Comparison of ENCODE assay signal across 1 cellular context in the genomic region with DNA sequence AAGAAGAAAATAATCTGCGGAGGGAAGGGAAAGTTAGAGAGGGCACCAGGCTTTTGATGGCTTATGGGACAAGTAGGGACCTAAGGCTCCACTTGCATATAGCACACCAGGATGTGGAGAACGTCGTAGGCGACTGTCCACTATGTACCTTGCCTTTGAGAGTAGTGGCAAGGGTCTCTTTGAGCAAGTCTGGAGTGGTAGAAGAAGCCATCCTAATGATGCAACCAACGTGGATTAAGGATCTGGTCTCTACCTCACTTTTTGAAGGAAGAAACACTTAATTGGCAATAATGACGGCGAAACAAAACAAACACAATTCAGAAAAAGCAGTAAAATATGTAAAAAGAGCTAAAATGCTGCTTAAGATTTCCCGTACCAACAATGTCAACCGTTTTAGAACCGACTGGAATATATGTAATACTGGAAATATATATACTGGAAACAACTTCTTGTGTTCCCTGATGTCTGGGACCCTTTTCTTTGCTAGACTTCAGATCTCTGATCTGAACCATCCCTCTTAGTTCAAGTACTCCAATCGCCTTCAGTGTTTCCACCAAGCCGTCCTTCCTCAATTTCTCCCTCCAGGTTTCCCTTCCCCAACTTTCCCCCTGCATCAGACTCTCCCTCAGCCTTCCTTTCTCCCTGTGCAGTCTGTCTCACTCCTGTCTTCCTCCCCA.
TF ChIP-seq lines count a peak whose summit lies in the region.

No MANE protein-coding gene starts in this region.

TF ChIP-seq in HEK293, 187 proteins besides CTCF, POLR2A, EP300 and RAD21 (continued from another document and continues in another):
- TF ChIP-seq ZNF645 (tag by site-specific recombination; IDR thresholded peaks at IDR 0.05) = no peak
- TF ChIP-seq, protein P1, sequence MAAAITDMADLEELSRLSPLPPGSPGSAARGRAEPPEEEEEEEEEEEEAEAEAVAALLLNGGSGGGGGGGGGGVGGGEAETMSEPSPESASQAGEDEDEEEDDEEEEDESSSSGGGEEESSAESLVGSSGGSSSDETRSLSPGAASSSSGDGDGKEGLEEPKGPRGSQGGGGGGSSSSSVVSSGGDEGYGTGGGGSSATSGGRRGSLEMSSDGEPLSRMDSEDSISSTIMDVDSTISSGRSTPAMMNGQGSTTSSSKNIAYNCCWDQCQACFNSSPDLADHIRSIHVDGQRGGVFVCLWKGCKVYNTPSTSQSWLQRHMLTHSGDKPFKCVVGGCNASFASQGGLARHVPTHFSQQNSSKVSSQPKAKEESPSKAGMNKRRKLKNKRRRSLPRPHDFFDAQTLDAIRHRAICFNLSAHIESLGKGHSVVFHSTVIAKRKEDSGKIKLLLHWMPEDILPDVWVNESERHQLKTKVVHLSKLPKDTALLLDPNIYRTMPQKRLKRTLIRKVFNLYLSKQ (tag by site-specific recombination; IDR thresholded peaks at IDR 0.05; ENCODE audit: borderline replicate concordance) = no peak
- TF ChIP-seq KLF10 (tag by site-specific recombination; IDR thresholded peaks at IDR 0.05) = no peak
- no peak for TF ChIP-seq ZNF621 (tag by site-specific recombination; IDR thresholded peaks at IDR 0.05)
- no peak for TF ChIP-seq ZNF19 (tag by site-specific recombination; IDR thresholded peaks at IDR 0.05; ENCODE audit: low read depth)
- TF ChIP-seq ZNF596 (tag by site-specific recombination; IDR thresholded peaks at IDR 0.05) = no peak
- TF ChIP-seq ZNF202 (tag by site-specific recombination; IDR thresholded peaks at IDR 0.05; ENCODE audit: borderline replicate concordance) = no peak
- no peak for TF ChIP-seq ZNF664 (tag by site-specific recombination; IDR thresholded peaks at IDR 0.05)
- no peak for TF ChIP-seq ZNF354C (tag by site-specific recombination; IDR thresholded peaks at IDR 0.05; ENCODE audit: borderline replicate concordance, low read depth)
- no peak for TF ChIP-seq ZNF518A (tag by site-specific recombination; conservative IDR thresholded peaks at IDR 0.05; ENCODE audit: low read depth)
- TF ChIP-seq IKZF3 (tag by site-specific recombination; IDR thresholded peaks at IDR 0.05) = 0 out of 2 replicates have a peak, but pooled peaks have one; percentile 47
- TF ChIP-seq ZNF404 (tag by site-specific recombination; IDR thresholded peaks at IDR 0.05) = no peak
- no peak for TF ChIP-seq SP3 (tag by site-specific recombination; IDR thresholded peaks at IDR 0.05)
- 0 out of 2 replicates have a peak, but pooled peaks have one; percentile 38 for TF ChIP-seq ZNF121 (tag by site-specific recombination; IDR thresholded peaks at IDR 0.05)
- TF ChIP-seq ZNF223 (tag by site-specific recombination; IDR thresholded peaks at IDR 0.05) = no peak
- TF ChIP-seq ZBTB11 (tag by site-specific recombination; conservative IDR thresholded peaks at IDR 0.05; ENCODE audit: low read depth) = 0 out of 2 replicates have a peak, but pooled peaks have one; percentile 45
- no peak for TF ChIP-seq ZNF24 (tag by site-specific recombination; IDR thresholded peaks at IDR 0.05)
- no peak for TF ChIP-seq ZNF140 (tag by site-specific recombination; IDR thresholded peaks at IDR 0.05)
- 0 out of 2 replicates have a peak, but pooled peaks have one; percentile 21 for TF ChIP-seq ZNF777 (tag by site-specific recombination; IDR thresholded peaks at IDR 0.05; ENCODE audit: borderline replicate concordance)
- no peak for TF ChIP-seq ZNF10 (tag by site-specific recombination; IDR thresholded peaks at IDR 0.05)
- no peak for TF ChIP-seq RBAK (tag by site-specific recombination; IDR thresholded peaks at IDR 0.05)
- TF ChIP-seq ZNF48 (tag by site-specific recombination; IDR thresholded peaks at IDR 0.05) = no peak
- TF ChIP-seq, protein P2, sequence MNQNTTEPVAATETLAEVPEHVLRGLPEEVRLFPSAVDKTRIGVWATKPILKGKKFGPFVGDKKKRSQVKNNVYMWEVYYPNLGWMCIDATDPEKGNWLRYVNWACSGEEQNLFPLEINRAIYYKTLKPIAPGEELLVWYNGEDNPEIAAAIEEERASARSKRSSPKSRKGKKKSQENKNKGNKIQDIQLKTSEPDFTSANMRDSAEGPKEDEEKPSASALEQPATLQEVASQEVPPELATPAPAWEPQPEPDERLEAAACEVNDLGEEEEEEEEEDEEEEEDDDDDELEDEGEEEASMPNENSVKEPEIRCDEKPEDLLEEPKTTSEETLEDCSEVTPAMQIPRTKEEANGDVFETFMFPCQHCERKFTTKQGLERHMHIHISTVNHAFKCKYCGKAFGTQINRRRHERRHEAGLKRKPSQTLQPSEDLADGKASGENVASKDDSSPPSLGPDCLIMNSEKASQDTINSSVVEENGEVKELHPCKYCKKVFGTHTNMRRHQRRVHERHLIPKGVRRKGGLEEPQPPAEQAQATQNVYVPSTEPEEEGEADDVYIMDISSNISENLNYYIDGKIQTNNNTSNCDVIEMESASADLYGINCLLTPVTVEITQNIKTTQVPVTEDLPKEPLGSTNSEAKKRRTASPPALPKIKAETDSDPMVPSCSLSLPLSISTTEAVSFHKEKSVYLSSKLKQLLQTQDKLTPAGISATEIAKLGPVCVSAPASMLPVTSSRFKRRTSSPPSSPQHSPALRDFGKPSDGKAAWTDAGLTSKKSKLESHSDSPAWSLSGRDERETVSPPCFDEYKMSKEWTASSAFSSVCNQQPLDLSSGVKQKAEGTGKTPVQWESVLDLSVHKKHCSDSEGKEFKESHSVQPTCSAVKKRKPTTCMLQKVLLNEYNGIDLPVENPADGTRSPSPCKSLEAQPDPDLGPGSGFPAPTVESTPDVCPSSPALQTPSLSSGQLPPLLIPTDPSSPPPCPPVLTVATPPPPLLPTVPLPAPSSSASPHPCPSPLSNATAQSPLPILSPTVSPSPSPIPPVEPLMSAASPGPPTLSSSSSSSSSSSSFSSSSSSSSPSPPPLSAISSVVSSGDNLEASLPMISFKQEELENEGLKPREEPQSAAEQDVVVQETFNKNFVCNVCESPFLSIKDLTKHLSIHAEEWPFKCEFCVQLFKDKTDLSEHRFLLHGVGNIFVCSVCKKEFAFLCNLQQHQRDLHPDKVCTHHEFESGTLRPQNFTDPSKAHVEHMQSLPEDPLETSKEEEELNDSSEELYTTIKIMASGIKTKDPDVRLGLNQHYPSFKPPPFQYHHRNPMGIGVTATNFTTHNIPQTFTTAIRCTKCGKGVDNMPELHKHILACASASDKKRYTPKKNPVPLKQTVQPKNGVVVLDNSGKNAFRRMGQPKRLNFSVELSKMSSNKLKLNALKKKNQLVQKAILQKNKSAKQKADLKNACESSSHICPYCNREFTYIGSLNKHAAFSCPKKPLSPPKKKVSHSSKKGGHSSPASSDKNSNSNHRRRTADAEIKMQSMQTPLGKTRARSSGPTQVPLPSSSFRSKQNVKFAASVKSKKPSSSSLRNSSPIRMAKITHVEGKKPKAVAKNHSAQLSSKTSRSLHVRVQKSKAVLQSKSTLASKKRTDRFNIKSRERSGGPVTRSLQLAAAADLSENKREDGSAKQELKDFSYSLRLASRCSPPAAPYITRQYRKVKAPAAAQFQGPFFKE (tag by site-specific recombination; IDR thresholded peaks at IDR 0.05; ENCODE audit: borderline replicate concordance) = no peak
- peak; percentile 69; the same call in 1 of the 2 replicates for TF ChIP-seq TRIM28 (IDR thresholded peaks at IDR 0.05; ENCODE audit: borderline replicate concordance, low read length)
- no peak for TF ChIP-seq ZNF747 (tag by site-specific recombination; IDR thresholded peaks at IDR 0.05)
- no peak for TF ChIP-seq ZNF530 (tag by site-specific recombination; IDR thresholded peaks at IDR 0.05; ENCODE audit: low read depth)
- TF ChIP-seq, protein P3, sequence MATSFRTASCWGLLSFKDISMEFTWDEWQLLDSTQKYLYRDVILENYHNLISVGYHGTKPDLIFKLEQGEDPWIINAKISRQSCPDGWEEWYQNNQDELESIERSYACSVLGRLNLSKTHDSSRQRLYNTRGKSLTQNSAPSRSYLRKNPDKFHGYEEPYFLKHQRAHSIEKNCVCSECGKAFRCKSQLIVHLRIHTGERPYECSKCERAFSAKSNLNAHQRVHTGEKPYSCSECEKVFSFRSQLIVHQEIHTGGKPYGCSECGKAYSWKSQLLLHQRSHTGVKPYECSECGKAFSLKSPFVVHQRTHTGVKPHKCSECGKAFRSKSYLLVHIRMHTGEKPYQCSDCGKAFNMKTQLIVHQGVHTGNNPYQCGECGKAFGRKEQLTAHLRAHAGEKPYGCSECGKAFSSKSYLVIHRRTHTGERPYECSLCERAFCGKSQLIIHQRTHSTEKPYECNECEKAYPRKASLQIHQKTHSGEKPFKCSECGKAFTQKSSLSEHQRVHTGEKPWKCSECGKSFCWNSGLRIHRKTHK (tag by site-specific recombination; IDR thresholded peaks at IDR 0.05) = no peak
- TF ChIP-seq ZNF561 (tag by site-specific recombination; IDR thresholded peaks at IDR 0.05; ENCODE audit: borderline replicate concordance) = no peak
- TF ChIP-seq ZNF707 (tag by site-specific recombination; IDR thresholded peaks at IDR 0.05) = no peak
- TF ChIP-seq, protein P4, sequence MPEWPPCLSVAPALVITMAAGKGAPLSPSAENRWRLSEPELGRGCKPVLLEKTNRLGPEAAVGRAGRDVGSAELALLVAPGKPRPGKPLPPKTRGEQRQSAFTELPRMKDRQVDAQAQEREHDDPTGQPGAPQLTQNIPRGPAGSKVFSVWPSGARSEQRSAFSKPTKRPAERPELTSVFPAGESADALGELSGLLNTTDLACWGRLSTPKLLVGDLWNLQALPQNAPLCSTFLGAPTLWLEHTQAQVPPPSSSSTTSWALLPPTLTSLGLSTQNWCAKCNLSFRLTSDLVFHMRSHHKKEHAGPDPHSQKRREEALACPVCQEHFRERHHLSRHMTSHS (tag by site-specific recombination; IDR thresholded peaks at IDR 0.05) = no peak
- no peak for TF ChIP-seq ZNF112 (tag by site-specific recombination; IDR thresholded peaks at IDR 0.05)
- TF ChIP-seq ZNF449 (tag by site-specific recombination; IDR thresholded peaks at IDR 0.05) = no peak
